Comparison of ENCODE assay signal across 7 cellular contexts in genomic region chrX:41442824-41443560, GRCh38. TPM values are rescaled to one million over a fixed set of nuclear protein-coding genes. Genes with fewer than 3 reads are reported as not detected.
DNase-seq lines count a peak whose midpoint lies in the region; ATAC-seq, FAIRE-seq and TF ChIP-seq lines count a peak whose summit lies in the region.

No MANE protein-coding gene starts in this region.

- H3K27me3 ChIP-seq in Panc1 (ENCODE audit: control insufficient read depth, insufficient read depth, low read length), result no peaks in the 10 kb centered on the region
- H3K27me3 ChIP-seq in small intestine (ENCODE audit: control insufficient read depth in 2 of 2, insufficient read depth in 2 of 2, low read length in 2 of 2), result no peaks in the 10 kb centered on the region

- peaks cover 3% of the 10 kb centered on the region; the same call in 1 of the 2 replicates for H3K4me1 ChIP-seq in Panc1 (ENCODE audit: control insufficient read depth, insufficient read depth, low read length)
- H3K4me1 ChIP-seq in small intestine (ENCODE audit: control insufficient read depth in 2 of 2, insufficient read depth in 1 of 2, low read depth in 1 of 2, low read length in 1 of 2), result no peaks in the 10 kb centered on the region

- intact Hi-C loops in Panc1 (cut with micrococcal nuclease; ENCODE audit: unreplicated experiment), result loop anchor here (5.0 kb wide), 1 partner anchor 106 kb away; no protein-coding TSS in a partner anchor

- no peaks in the 10 kb centered on the region for H3K36me3 ChIP-seq in Panc1 (ENCODE audit: control insufficient read depth, insufficient read depth, low read length)
- no peaks in the 10 kb centered on the region for H3K36me3 ChIP-seq in small intestine (ENCODE audit: control insufficient read depth in 2 of 2, insufficient read depth in 2 of 2, low read length in 2 of 2)

- 59 to 70% (median 67%) methylated on average over 8 to 11 of the region's 11 CpGs for WGBS in small intestine, 3 donors

- H3K9me3 ChIP-seq in Panc1 (ENCODE audit: control insufficient read depth, insufficient read depth, low read depth, low read length) (no peaks in the 10 kb centered on the region), small intestine (ENCODE audit: control insufficient read depth, low read depth) (no peaks in the 10 kb centered on the region)

- no TSS peak for BruUV-seq in Panc1 (replicated peaks; lab: Mats Ljungman, UMichigan)

- TF ChIP-seq CTCF in Panc1 (IDR thresholded peaks at IDR 0.05), result no peak
- TF ChIP-seq CTCF in foreskin fibroblast (IDR thresholded peaks at IDR 0.05; ENCODE audit: low read depth, low read length), result no peak

- no peak for DNase-seq in Panc1 (ENCODE audit: low read depth, low spot score)
- no peak for DNase-seq in foreskin fibroblast
- no peak for DNase-seq in small intestine
- no peak for DNase-seq in GM19239 (ENCODE audit: insufficient read length, low spot score)
- no peak for DNase-seq in ecto neural progenitor cell (ENCODE audit: low spot score)
- no peak for DNase-seq in COLO668 (lab: John Stamatoyannopoulos, UW; ENCODE audit: unreplicated experiment)

- CTCF ChIA-PET in Panc1 (lab: Charles Lee), result no interaction called here

- in situ Hi-C loops in Panc1 (cut with HindIII; ENCODE audit: low pct_unique_long_range_greater_than_20kb, low sequenced_read_pairs), result no loop called here

- H3K27ac ChIP-seq in Panc1 (ENCODE audit: low read length) (peak overlapping the region; percentile 70), small intestine (ENCODE audit: low read depth in 1 of 2, low read length in 1 of 2) (peak overlapping the region; percentile 57 to 93)

- H3K4me3 ChIP-seq in Panc1 (ENCODE audit: low read depth in 2 of 2, low read length in 2 of 2) (peak overlapping the region; percentile 38 to 42), foreskin fibroblast (ENCODE audit: low read depth in 1 of 2, low read length in 2 of 2) (peak overlapping the region; percentile 28 to 46), small intestine (ENCODE audit: low read depth in 1 of 2, low read length in 2 of 2) (no peak overlapping the region)

- ATAC-seq in GM21786 (IDR thresholded peaks at IDR 0.05; ENCODE audit: unreplicated experiment) (peak; percentile 2), Panc1 (no peak)

- FAIRE-seq in small intestine (lab: Jason Lieb, UNC) (no peak), GM19239 (lab: Jason Lieb, UNC) (no peak)

- POLR2A ChIA-PET in Panc1 (lab: Charles Lee), result no interaction called here

RNA-seq across cellular contexts. Expression of gene NYX, which starts 4.2 kb away (rescaled TPM):
- not detected for total RNA-seq in Panc1 (2021; ENCODE audit: unreplicated experiment)
- not detected for polyA plus RNA-seq in Panc1 (2012; ENCODE audit: insufficient read length)
- under 1 TPM in 1 of 3 donors, not detected in 2; 0.06 TPM for polyA plus RNA-seq in small intestine

Comparison
In these comparisons a context has a peak if more than half of its experiments do, and no peak if none do; other contexts are left out.
1. H3K4me3 ChIP-seq: peak in Panc1 (2 of 2) and foreskin fibroblast (2 of 2); none in small intestine (0 of 2).